ENCODE assay signal across 7 cellular contexts in the genomic region with DNA sequence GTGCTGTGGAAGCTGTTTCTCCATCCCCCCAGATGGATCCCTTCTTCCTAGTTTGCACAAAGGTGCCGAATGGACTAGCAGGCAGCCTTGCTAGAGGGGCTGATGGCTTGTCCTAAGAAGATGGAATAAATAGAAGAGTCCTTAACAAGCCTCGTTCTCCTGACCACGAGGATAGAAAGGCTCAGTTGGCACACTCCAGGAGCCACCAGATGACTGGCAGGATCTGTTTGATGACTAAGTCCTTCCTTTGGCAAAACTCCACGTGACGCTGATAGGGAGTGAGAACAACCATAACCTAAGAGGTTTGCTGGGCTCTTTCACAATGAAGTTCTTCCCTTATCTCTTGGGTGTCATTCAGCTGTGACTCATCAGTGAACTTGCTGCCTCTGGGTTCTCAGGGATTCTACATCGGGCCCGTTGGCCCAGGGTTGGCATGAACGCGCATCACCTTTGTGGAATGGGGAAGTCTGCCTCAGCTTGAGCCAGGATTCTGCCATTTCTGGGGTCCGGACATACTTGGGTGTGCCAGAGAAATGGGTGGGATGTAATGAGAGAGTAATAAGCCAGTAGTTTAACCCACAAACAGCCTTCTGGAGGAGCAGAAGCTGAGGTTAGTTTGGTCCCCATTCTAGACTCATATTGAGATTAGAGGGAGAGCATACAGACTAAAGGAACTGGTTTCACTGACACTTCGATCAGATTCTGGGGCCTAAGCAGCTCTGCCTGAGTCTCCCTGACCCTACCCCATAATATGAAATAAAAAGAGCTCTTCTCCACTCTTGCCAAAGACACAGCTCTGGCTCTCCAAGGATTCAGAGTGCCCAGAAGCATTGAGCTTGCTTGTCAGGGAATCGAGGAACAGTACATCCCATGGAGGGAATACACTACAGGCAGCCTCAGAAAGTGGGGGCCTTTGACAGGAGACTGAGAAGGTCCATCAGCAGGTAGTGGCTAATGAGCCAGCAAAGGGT. TPM values are rescaled to one million over a fixed set of nuclear protein-coding genes. Genes with fewer than 3 reads are reported as not detected.
DNase-seq lines count a peak whose midpoint lies in the region; ATAC-seq and TF ChIP-seq lines count a peak whose summit lies in the region.

No MANE protein-coding gene starts in this region.

- H3K4me1 Mint-ChIP-seq in HFFc6 (ENCODE audit: low read depth) = peaks cover 20% of the 10 kb centered on the region
- peaks cover 17% of the 10 kb centered on the region for H3K4me1 Mint-ChIP-seq in activated T-cell treated with anti-CD3 and anti-CD28 coated beads, Interleukin-2, amount 50 U/mL, for 72 hours (ENCODE audit: low read depth)

- DNase-seq in HFFc6 = peak; percentile 99
- peak; percentile 60 to 61 for DNase-seq in activated T-cell treated with anti-CD3 and anti-CD28 coated beads, Interleukin-2, amount 50 U/mL, for 72 hours
- DNase-seq in left ventricle myocardium superior = peak; percentile 71
- DNase-seq in stimulated activated CD8-positive, alpha-beta memory T cell treated with anti-CD3 and anti-CD28 coated beads, Interleukin-4, amount 100 ng/mL, for 48 hours = peak; percentile 64
- DNase-seq in activated CD8-positive, alpha-beta memory T cell treated with anti-CD3 and anti-CD28 coated beads, Interleukin-2, amount 50 U/mL, for 4 hours = no peak
- no peak for DNase-seq in NCI-H1930 (lab: John Stamatoyannopoulos, UW)
- no peak for DNase-seq in NCI-H510A treated with DMSO at 0.1 percent for 48 hours (lab: John Stamatoyannopoulos, UW)

- peak; percentile 61 to 73 for ATAC-seq in activated T-cell treated with anti-CD3 and anti-CD28 coated beads, Interleukin-2, amount 50 U/mL, for 72 hours (replicated peaks in 1 of 2)
- peak; percentile 90 for ATAC-seq in left ventricle myocardium superior

- intact Hi-C loops in left ventricle myocardium superior (cut with micrococcal nuclease) = no loop called here

- H3K4me3 Mint-ChIP-seq in HFFc6 = peak overlapping the region; percentile 46
- H3K4me3 Mint-ChIP-seq in activated T-cell treated with anti-CD3 and anti-CD28 coated beads, Interleukin-2, amount 50 U/mL, for 72 hours = peak overlapping the region in 1 of 2 donors; percentile 50

- H3K27ac Mint-ChIP-seq in HFFc6 = peak overlapping the region; percentile 91
- H3K27ac Mint-ChIP-seq in activated T-cell treated with anti-CD3 and anti-CD28 coated beads, Interleukin-2, amount 50 U/mL, for 72 hours = peak overlapping the region; percentile 62

- no peaks in the 10 kb centered on the region for H3K36me3 Mint-ChIP-seq in HFFc6 (ENCODE audit: low read depth)
- H3K36me3 Mint-ChIP-seq in activated T-cell treated with anti-CD3 and anti-CD28 coated beads, Interleukin-2, amount 50 U/mL, for 72 hours (ENCODE audit: insufficient read depth in 2 of 2) = peaks cover 0 to 2% of the 10 kb centered on the region in 2 donors

- TF ChIP-seq CTCF in HFFc6 (IDR thresholded peaks at IDR 0.05) = no peak

- H3K27me3 Mint-ChIP-seq in HFFc6 (ENCODE audit: insufficient read depth) = peaks cover 8% of the 10 kb centered on the region
- H3K27me3 Mint-ChIP-seq in activated T-cell treated with anti-CD3 and anti-CD28 coated beads, Interleukin-2, amount 50 U/mL, for 72 hours (ENCODE audit: low read depth) = peaks cover 13% of the 10 kb centered on the region

- no peaks in the 10 kb centered on the region for H3K9me3 Mint-ChIP-seq in HFFc6
- peaks cover 2 to 12% of the 10 kb centered on the region in 2 donors for H3K9me3 Mint-ChIP-seq in activated T-cell treated with anti-CD3 and anti-CD28 coated beads, Interleukin-2, amount 50 U/mL, for 72 hours

RNA-seq across cellular contexts. Expression of gene MELTF, which starts 2.0 kb away (rescaled TPM):
- 1 to 10 TPM; 1.1 to 3.8 (median 2.5) TPM for total RNA-seq in HFFc6 (2021; fragmentation: NEBNext Ultra II Directional; extraction: Animal tissue kit (Norgen Biotek cat#: 25700))
- total RNA-seq in activated T-cell treated with anti-CD3 and anti-CD28 coated beads, Interleukin-2, amount 50 U/mL, for 72 hours = 1 to 10 TPM; 2.9 to 4.9 TPM
- total RNA-seq in left ventricle myocardium superior = 3.6 TPM

Comparison
In these comparisons a context has a peak if more than half of its experiments do, and no peak if none do; other contexts are left out.
1. DNase-seq: peak in HFFc6 (single experiment), activated T-cell treated with anti-CD3 and anti-CD28 coated beads, Interleukin-2, amount 50 U/mL, for 72 hours (2 of 2), left ventricle myocardium superior (single experiment) and stimulated activated CD8-positive, alpha-beta memory T cell treated with anti-CD3 and anti-CD28 coated beads, Interleukin-4, amount 100 ng/mL, for 48 hours (single experiment); none in activated CD8-positive, alpha-beta memory T cell treated with anti-CD3 and anti-CD28 coated beads, Interleukin-2, amount 50 U/mL, for 4 hours (single experiment), NCI-H1930 (0 of 2) and NCI-H510A treated with DMSO at 0.1 percent for 48 hours (single experiment).